In genomic region chr11:134341805-134342571, GRCh38 we compare ENCODE assay signal across 24 cellular contexts. TPM values are rescaled to one million over a fixed set of nuclear protein-coding genes. Genes with fewer than 3 reads are reported as not detected.
A peak's percentile ranks its signal among the peaks of the same experiment; 100 is the strongest.
DNase-seq lines count a peak whose midpoint lies in the region; ATAC-seq, FAIRE-seq and TF ChIP-seq lines count a peak whose summit lies in the region.
"Had no signal": no experiment of that assay in that cellular context is flagged by ENCODE, and none has a peak within 500 bp of the region (broad histone marks: within the 10 kb centered on the region; RNA-seq: fewer than 3 reads in every experiment).

No MANE protein-coding gene starts in this region.

- H3K27me3 ChIP-seq in osteoblast (ENCODE audit: insufficient read depth, low read length) (no peaks in the 10 kb centered on the region), vagina (no peaks in the 10 kb centered on the region), mesendoderm (ENCODE audit: insufficient read depth, low read length, poor library complexity) (no peaks in the 10 kb centered on the region)

- no peak overlapping the region for H3K23ac ChIP-seq in mesendoderm (ENCODE audit: low read length)

- H3K79me1 ChIP-seq in mesendoderm (ENCODE audit: low read length), result no peaks in the 10 kb centered on the region

- DNase-seq in activated CD8-positive, alpha-beta T cell treated with anti-CD3 and anti-CD28 coated beads, Interleukin-2, amount 10 ng/mL, durations not matched to agents 7 days and 5 days, result peak; percentile 12
- no peak for DNase-seq in activated CD8-positive, alpha-beta T cell treated with anti-CD3 and anti-CD28 coated beads for 36 hours
- peak; percentile 67 for DNase-seq in kidney
- DNase-seq in osteoblast (ENCODE audit: insufficient read length, low spot score, missing footprints), result peak; percentile 67
- DNase-seq in vagina (ENCODE audit: extremely low spot score in 2 of 2), result peak; percentile 49 to 89
- no peak for DNase-seq in activated CD4-positive, alpha-beta T cell treated with anti-CD3 and anti-CD28 coated beads for 36 hours
- no peak for DNase-seq in mesendoderm
- no peak for DNase-seq in stimulated activated CD4-positive, alpha-beta T cell treated with anti-CD3 and anti-CD28 coated beads, Interleukin-4, amount 100 ng/mL, for 1 hour
- DNase-seq: CD4-positive, CD25-positive, alpha-beta regulatory T cell; GM23248; NCI-H1048; NCI-H1417; NCI-H1694; NCI-H2029 treated with DMSO at 0.1 percent for 48 hours; NCI-H2227 treated with DMSO at 0.1 percent for 48 hours; NCI-H526 treated with DMSO at 0.1 percent for 48 hours; PC-9; SJCRH30 had no signal

- H3K4me1 ChIP-seq in kidney (ENCODE audit: control insufficient read depth in 1 of 2, insufficient read depth in 1 of 2, low read depth in 1 of 2, low read length in 2 of 2) (no peaks in the 10 kb centered on the region), osteoblast (ENCODE audit: insufficient read depth, low read length) (no peaks in the 10 kb centered on the region), vagina (no peaks in the 10 kb centered on the region), mesendoderm (ENCODE audit: control insufficient read depth, low read depth, low read length) (no peaks in the 10 kb centered on the region)
- H3K4me1 ChIP-seq: SJCRH30 had no signal

- H3K79me2 ChIP-seq in osteoblast (ENCODE audit: insufficient read depth, low read length) (no peaks in the 10 kb centered on the region), mesendoderm (ENCODE audit: control insufficient read depth, insufficient read depth, low read length) (no peaks in the 10 kb centered on the region)

- H2BK120ac ChIP-seq in mesendoderm (ENCODE audit: low read depth, low read length), result no peak overlapping the region

- no peaks in the 10 kb centered on the region for H3K4me1 Mint-ChIP-seq in activated CD8-positive, alpha-beta T cell treated with anti-CD3 and anti-CD28 coated beads, Interleukin-2, amount 10 ng/mL, durations not matched to agents 7 days and 5 days (ENCODE audit: low read depth)
- no peaks in the 10 kb centered on the region for H3K4me1 Mint-ChIP-seq in activated CD8-positive, alpha-beta T cell treated with anti-CD3 and anti-CD28 coated beads for 36 hours (ENCODE audit: low read depth)
- H3K4me1 Mint-ChIP-seq in activated CD4-positive, alpha-beta T cell treated with anti-CD3 and anti-CD28 coated beads for 36 hours, result no peaks in the 10 kb centered on the region
- H3K4me1 Mint-ChIP-seq: CD4-positive, CD25-positive, alpha-beta regulatory T cell; IgD-negative memory B cell had no signal

- H4K20me1 ChIP-seq in osteoblast (ENCODE audit: insufficient read depth, low read length), result no peaks in the 10 kb centered on the region

- no peak overlapping the region for H3K56ac ChIP-seq in mesendoderm (ENCODE audit: low read length)

- FAIRE-seq in kidney (lab: Jason Lieb, UNC), result no peak

- no peaks in the 10 kb centered on the region for H3K9me3 Mint-ChIP-seq in activated CD8-positive, alpha-beta T cell treated with anti-CD3 and anti-CD28 coated beads, Interleukin-2, amount 10 ng/mL, durations not matched to agents 7 days and 5 days (ENCODE audit: insufficient read depth)
- H3K9me3 Mint-ChIP-seq in activated CD8-positive, alpha-beta T cell treated with anti-CD3 and anti-CD28 coated beads for 36 hours, result no peaks in the 10 kb centered on the region
- no peaks in the 10 kb centered on the region for H3K9me3 Mint-ChIP-seq in activated CD4-positive, alpha-beta T cell treated with anti-CD3 and anti-CD28 coated beads for 36 hours (ENCODE audit: low read depth)
- H3K9me3 Mint-ChIP-seq: CD4-positive, CD25-positive, alpha-beta regulatory T cell; IgD-negative memory B cell had no signal

- CTCF ChIA-PET in activated CD8-positive, alpha-beta T cell treated with anti-CD3 and anti-CD28 coated beads, Interleukin-2, amount 10 ng/mL, durations not matched to agents 7 days and 5 days (lab: Charles Lee), result no interaction called here
- CTCF ChIA-PET in activated CD8-positive, alpha-beta T cell treated with anti-CD3 and anti-CD28 coated beads for 36 hours (lab: Charles Lee), result no interaction called here
- CTCF ChIA-PET in activated CD4-positive, alpha-beta T cell treated with anti-CD3 and anti-CD28 coated beads for 36 hours (lab: Charles Lee), result interaction anchor here (0.7 to 1.0 kb wide), 2 partner anchors 29 to 33 kb away, joined by 3 to 4 read pairs; no protein-coding TSS in a partner anchor

- intact Hi-C loops in activated CD8-positive, alpha-beta T cell treated with anti-CD3 and anti-CD28 coated beads for 36 hours (cut with micrococcal nuclease), result no loop called here
- intact Hi-C loops in kidney (cut with DNase I), result no loop called here
- intact Hi-C loops in vagina (cut with DNase I), result no loop called here
- intact Hi-C loops in activated CD4-positive, alpha-beta T cell treated with anti-CD3 and anti-CD28 coated beads for 36 hours (cut with DNase I, micrococcal nuclease), result no loop called here

- H3K18ac ChIP-seq in mesendoderm (ENCODE audit: low read length), result no peak overlapping the region

- TF ChIP-seq POLR2A in vagina (IDR thresholded peaks at IDR 0.05), result no peak

- ATAC-seq in activated CD8-positive, alpha-beta T cell treated with anti-CD3 and anti-CD28 coated beads, Interleukin-2, amount 10 ng/mL, durations not matched to agents 7 days and 5 days, result no peak
- no peak for ATAC-seq in activated CD8-positive, alpha-beta T cell treated with anti-CD3 and anti-CD28 coated beads for 36 hours
- ATAC-seq in activated CD4-positive, alpha-beta T cell treated with anti-CD3 and anti-CD28 coated beads for 36 hours, result no peak
- ATAC-seq: HCT116, Right ventricle myocardium inferior had no signal

- H3K4me3 Mint-ChIP-seq in activated CD8-positive, alpha-beta T cell treated with anti-CD3 and anti-CD28 coated beads, Interleukin-2, amount 10 ng/mL, durations not matched to agents 7 days and 5 days, result no peak overlapping the region
- no peak overlapping the region for H3K4me3 Mint-ChIP-seq in activated CD8-positive, alpha-beta T cell treated with anti-CD3 and anti-CD28 coated beads for 36 hours
- H3K4me3 Mint-ChIP-seq in activated CD4-positive, alpha-beta T cell treated with anti-CD3 and anti-CD28 coated beads for 36 hours, result no peak overlapping the region
- H3K4me3 Mint-ChIP-seq: CD4-positive, CD25-positive, alpha-beta regulatory T cell; IgD-negative memory B cell had no signal

- H4K8ac ChIP-seq in mesendoderm (ENCODE audit: low read depth, low read length), result no peak overlapping the region

- WGBS in mesendoderm (ENCODE audit: extremely low coverage, insufficient coverage, low lambda C conversion rate), result no CpG with 5 or more reads among the region's 68 CpGs

- H3K27ac Mint-ChIP-seq in activated CD8-positive, alpha-beta T cell treated with anti-CD3 and anti-CD28 coated beads, Interleukin-2, amount 10 ng/mL, durations not matched to agents 7 days and 5 days, result no peak overlapping the region
- H3K27ac Mint-ChIP-seq in activated CD8-positive, alpha-beta T cell treated with anti-CD3 and anti-CD28 coated beads for 36 hours, result no peak overlapping the region
- no peak overlapping the region for H3K27ac Mint-ChIP-seq in activated CD4-positive, alpha-beta T cell treated with anti-CD3 and anti-CD28 coated beads for 36 hours
- H3K27ac Mint-ChIP-seq: CD4-positive, CD25-positive, alpha-beta regulatory T cell; IgD-negative memory B cell had no signal

- no peak overlapping the region for H3K27ac ChIP-seq in kidney (ENCODE audit: low read depth in 2 of 2, low read length in 2 of 2)
- H3K27ac ChIP-seq in osteoblast (ENCODE audit: low read depth, low read length), result no peak overlapping the region
- no peak overlapping the region for H3K27ac ChIP-seq in vagina
- no peak overlapping the region for H3K27ac ChIP-seq in mesendoderm (ENCODE audit: low read depth, low read length)
- H3K27ac ChIP-seq: 22Rv1, GM23248, HL-60, KMS-11, PC-9, SJCRH30 had no signal

- H3K9me3 ChIP-seq in kidney (ENCODE audit: control insufficient read depth in 1 of 2, low read length in 2 of 2) (no peaks in the 10 kb centered on the region), osteoblast (ENCODE audit: low read depth, low read length) (no peaks in the 10 kb centered on the region), vagina (no peaks in the 10 kb centered on the region)
- H3K9me3 ChIP-seq: SJCRH30 had no signal

- no peak overlapping the region for H4K5ac ChIP-seq in mesendoderm (ENCODE audit: low read length)

- no peak overlapping the region for H2BK15ac ChIP-seq in mesendoderm (replicated peaks; ENCODE audit: low read depth)

- H3K4me3 ChIP-seq in kidney (ENCODE audit: low read length in 2 of 2) (no peak overlapping the region), osteoblast (ENCODE audit: insufficient read depth, low read length) (no peak overlapping the region), vagina (no peak overlapping the region), mesendoderm (ENCODE audit: low read length) (no peak overlapping the region)
- H3K4me3 ChIP-seq: GM23248, PC-9, SJCRH30 had no signal

- no peak overlapping the region for H3K4ac ChIP-seq in mesendoderm (ENCODE audit: low read depth, low read length)

- no peak overlapping the region for H2BK5ac ChIP-seq in mesendoderm (ENCODE audit: low read length)

- H3K9ac ChIP-seq in kidney (ENCODE audit: low read length in 2 of 2) (no peak overlapping the region), mesendoderm (ENCODE audit: low read length) (no peak overlapping the region)
- H3K9ac ChIP-seq: GM23248, KMS-11 had no signal

- H3K4me2 ChIP-seq in osteoblast (ENCODE audit: insufficient read depth, low read length), result no peak overlapping the region
- no peak overlapping the region for H3K4me2 ChIP-seq in mesendoderm (ENCODE audit: low read length)
- H3K4me2 ChIP-seq: KMS-11, PC-9 had no signal

- no peaks in the 10 kb centered on the region for H3K36me3 Mint-ChIP-seq in activated CD8-positive, alpha-beta T cell treated with anti-CD3 and anti-CD28 coated beads, Interleukin-2, amount 10 ng/mL, durations not matched to agents 7 days and 5 days (ENCODE audit: low read depth)
- no peaks in the 10 kb centered on the region for H3K36me3 Mint-ChIP-seq in activated CD8-positive, alpha-beta T cell treated with anti-CD3 and anti-CD28 coated beads for 36 hours (ENCODE audit: low read depth)
- no peaks in the 10 kb centered on the region for H3K36me3 Mint-ChIP-seq in activated CD4-positive, alpha-beta T cell treated with anti-CD3 and anti-CD28 coated beads for 36 hours (ENCODE audit: low read depth)
- H3K36me3 Mint-ChIP-seq: CD4-positive, CD25-positive, alpha-beta regulatory T cell; IgD-negative memory B cell had no signal

- no peak overlapping the region for H2AK5ac ChIP-seq in mesendoderm (ENCODE audit: low read length)

- TF ChIP-seq CTCF in activated CD8-positive, alpha-beta T cell treated with anti-CD3 and anti-CD28 coated beads for 36 hours (IDR thresholded peaks at IDR 0.05), result no peak
- TF ChIP-seq CTCF in kidney (IDR thresholded peaks at IDR 0.05; ENCODE audit: borderline replicate concordance, extremely low read depth, insufficient read depth), result no peak
- no peak for TF ChIP-seq CTCF in osteoblast (IDR thresholded peaks at IDR 0.05; ENCODE audit: extremely low read depth, low read depth, low read length)
- no peak for TF ChIP-seq CTCF in vagina (IDR thresholded peaks at IDR 0.05)

- H3K27me3 Mint-ChIP-seq in activated CD8-positive, alpha-beta T cell treated with anti-CD3 and anti-CD28 coated beads, Interleukin-2, amount 10 ng/mL, durations not matched to agents 7 days and 5 days (ENCODE audit: low read depth), result no peaks in the 10 kb centered on the region
- H3K27me3 Mint-ChIP-seq in activated CD8-positive, alpha-beta T cell treated with anti-CD3 and anti-CD28 coated beads for 36 hours, result no peaks in the 10 kb centered on the region
- no peaks in the 10 kb centered on the region for H3K27me3 Mint-ChIP-seq in activated CD4-positive, alpha-beta T cell treated with anti-CD3 and anti-CD28 coated beads for 36 hours
- H3K27me3 Mint-ChIP-seq: IgD-negative memory B cell had no signal

- POLR2A ChIA-PET in activated CD8-positive, alpha-beta T cell treated with anti-CD3 and anti-CD28 coated beads, Interleukin-2, amount 10 ng/mL, durations not matched to agents 7 days and 5 days (lab: Charles Lee), result no interaction called here
- POLR2A ChIA-PET in activated CD8-positive, alpha-beta T cell treated with anti-CD3 and anti-CD28 coated beads for 36 hours (lab: Charles Lee), result no interaction called here
- POLR2A ChIA-PET in activated CD4-positive, alpha-beta T cell treated with anti-CD3 and anti-CD28 coated beads for 36 hours (lab: Charles Lee), result no interaction called here

- H3K36me3 ChIP-seq in kidney (ENCODE audit: control insufficient read depth in 1 of 2, insufficient read depth in 2 of 2, low read length in 2 of 2) (no peaks in the 10 kb centered on the region), osteoblast (ENCODE audit: insufficient read depth, low read length) (no peaks in the 10 kb centered on the region), vagina (no peaks in the 10 kb centered on the region), mesendoderm (ENCODE audit: control insufficient read depth, insufficient read depth, low read length) (no peaks in the 10 kb centered on the region)
- H3K36me3 ChIP-seq: SJCRH30 had no signal

- H2AFZ ChIP-seq in osteoblast (ENCODE audit: low read length), result no peak overlapping the region
- H2AFZ ChIP-seq: GM23248, PC-9 had no signal

RNA-seq across cellular contexts. Expression of gene GLB1L2, which starts 10.2 kb away (rescaled TPM):
- 1 to 10 TPM; 1.2 to 1.9 TPM for total RNA-seq in activated CD8-positive, alpha-beta T cell treated with anti-CD3 and anti-CD28 coated beads, Interleukin-2, amount 10 ng/mL, durations not matched to agents 7 days and 5 days
- 1 to 10 TPM; 4.7 to 6.0 TPM for total RNA-seq in activated CD8-positive, alpha-beta T cell treated with anti-CD3 and anti-CD28 coated beads for 36 hours
- 10.0 TPM for total RNA-seq in kidney
- 26.1 TPM for polyA plus RNA-seq in kidney (ENCODE audit: insufficient read depth, low read depth, low replicate concordance)
- total RNA-seq in osteoblast, result 0.29 and 0.36 TPM in 2 replicates
- 2.0 TPM for total RNA-seq in vagina
- total RNA-seq in activated CD4-positive, alpha-beta T cell treated with anti-CD3 and anti-CD28 coated beads for 36 hours, result 1 to 10 TPM; 3.9 to 4.2 TPM
- polyA plus RNA-seq in mesendoderm (2013, experiment 1 of 2), result 9.1 TPM
- 9.3 TPM for polyA plus RNA-seq in mesendoderm (2013, experiment 2 of 2)
- total RNA-seq: GM23248, SJCRH30 had no signal

Comparison
In these comparisons a context has a peak if more than half of its experiments do, and no peak if none do; other contexts are left out.
1. DNase-seq: peak in activated CD8-positive, alpha-beta T cell treated with anti-CD3 and anti-CD28 coated beads, Interleukin-2, amount 10 ng/mL, durations not matched to agents 7 days and 5 days (single experiment), kidney (single experiment), osteoblast (single experiment) and vagina (2 of 2); none in activated CD8-positive, alpha-beta T cell treated with anti-CD3 and anti-CD28 coated beads for 36 hours (single experiment), activated CD4-positive, alpha-beta T cell treated with anti-CD3 and anti-CD28 coated beads for 36 hours (single experiment), mesendoderm (single experiment) and stimulated activated CD4-positive, alpha-beta T cell treated with anti-CD3 and anti-CD28 coated beads, Interleukin-4, amount 100 ng/mL, for 1 hour (single experiment).